Comparison of ENCODE assay signal across 8 cellular contexts in genomic region chr17:50139950-50140885, GRCh38. TPM values are rescaled to one million over a fixed set of nuclear protein-coding genes. Genes with fewer than 3 reads are reported as not detected.
DNase-seq lines count a peak whose midpoint lies in the region; ATAC-seq and TF ChIP-seq lines count a peak whose summit lies in the region.

No MANE protein-coding gene starts in this region.

- no peaks in the 10 kb centered on the region for H3K9me2 ChIP-seq in hepatocyte (replicated peaks; ENCODE audit: insufficient read depth)

- TF ChIP-seq CTCF in AG04449 (IDR thresholded peaks at IDR 0.05; ENCODE audit: insufficient read depth, low read length, missing control alignments) (peak; percentile 94), LNCaP clone FGC (IDR thresholded peaks at IDR 0.05; ENCODE audit: control insufficient read depth, extremely low read depth, insufficient read depth) (peak; percentile 87), ascending aorta (IDR thresholded peaks at IDR 0.05) (peak; percentile 92 to 95 (median 93)), hepatocyte (IDR thresholded peaks at IDR 0.05; ENCODE audit: poor library complexity) (peak; percentile 75), smooth muscle cell (IDR thresholded peaks at IDR 0.05; ENCODE audit: borderline replicate concordance, insufficient read depth, poor library complexity, severe bottlenecking) (peak; percentile 87)

- no peak overlapping the region for H3K9ac ChIP-seq in smooth muscle cell (ENCODE audit: low read depth)

- CTCF ChIA-PET in AG04449 (lab: Yijun Ruan, JAX): interaction anchor here (0.6 to 10.1 kb wide), 19 partner anchors 9 to 189 kb away, joined by 3 to 147 read pairs (median 9); partner anchors contain the start of genes PPP1R9B, SAMD14 and SGCA

- no peaks in the 10 kb centered on the region for H3F3A ChIP-seq in smooth muscle cell (ENCODE audit: low read depth)

- intact Hi-C loops in ascending aorta (cut with DNase I): loop anchor here (2.0 kb wide), 1 partner anchor 21 kb away; no protein-coding TSS in a partner anchor

- POLR2A ChIA-PET in AG04449 (lab: Yijun Ruan, JAX): no interaction called here

- H3K4me1 ChIP-seq in ascending aorta: peaks cover 0 to 5% of the 10 kb centered on the region in 2 donors
- H3K4me1 ChIP-seq in hepatocyte (ENCODE audit: insufficient read depth): no peaks in the 10 kb centered on the region
- no peaks in the 10 kb centered on the region for H3K4me1 ChIP-seq in smooth muscle cell (ENCODE audit: low read depth)

- ATAC-seq in GM18517 (IDR thresholded peaks at IDR 0.05; ENCODE audit: unreplicated experiment) (peak; percentile 54), HG02884 (IDR thresholded peaks at IDR 0.05; ENCODE audit: unreplicated experiment) (no peak)

- H3K27ac ChIP-seq in ascending aorta (peak overlapping the region; percentile 1 to 50), hepatocyte (no peak overlapping the region), smooth muscle cell (ENCODE audit: low read depth) (no peak overlapping the region)

- H3K4me3 ChIP-seq in AG04449 (ENCODE audit: low read depth, low read length): no peak overlapping the region
- H3K4me3 ChIP-seq in LNCaP clone FGC (ENCODE audit: low read depth, low read length): no peak overlapping the region
- no peak overlapping the region for H3K4me3 ChIP-seq in ascending aorta
- H3K4me3 ChIP-seq in hepatocyte: no peak overlapping the region
- H3K4me3 ChIP-seq in smooth muscle cell: no peak overlapping the region

- DNase-seq in AG04449 (ENCODE audit: low read depth, low spot score) (no peak), LNCaP clone FGC (ENCODE audit: low read depth) (no peak), T1000 (lab: John Stamatoyannopoulos, UW) (peak; percentile 68), ascending aorta (ENCODE audit: low spot score in 2 of 2) (peak in 1 of 2 donors; percentile 90), hepatocyte (ENCODE audit: low spot score) (peak; percentile 82), smooth muscle cell (lab: John Stamatoyannopoulos, UW; ENCODE audit: unreplicated experiment) (peak; percentile 35)

- H3K4me2 ChIP-seq in hepatocyte: no peak overlapping the region
- H3K4me2 ChIP-seq in smooth muscle cell: no peak overlapping the region

- H2AFZ ChIP-seq in hepatocyte (no peak overlapping the region), smooth muscle cell (ENCODE audit: low read depth) (no peak overlapping the region)

- H3K79me2 ChIP-seq in hepatocyte (no peaks in the 10 kb centered on the region), smooth muscle cell (ENCODE audit: low read depth) (peaks cover 16% of the 10 kb centered on the region)

- no peaks in the 10 kb centered on the region for H3K9me3 ChIP-seq in ascending aorta
- no peaks in the 10 kb centered on the region for H3K9me3 ChIP-seq in hepatocyte (ENCODE audit: low read depth)
- no peaks in the 10 kb centered on the region for H3K9me3 ChIP-seq in smooth muscle cell (replicated peaks; ENCODE audit: low read depth)

- H3K36me3 ChIP-seq in ascending aorta (peaks cover 95% of the 10 kb centered on the region in 2 donors), hepatocyte (replicated peaks; ENCODE audit: insufficient read depth, low read depth) (no peaks in the 10 kb centered on the region), smooth muscle cell (ENCODE audit: low read depth) (no peaks in the 10 kb centered on the region)

- H4K20me1 ChIP-seq in hepatocyte (ENCODE audit: insufficient read depth, poor library complexity, severe bottlenecking): peaks cover 4% of the 10 kb centered on the region
- H4K20me1 ChIP-seq in smooth muscle cell (ENCODE audit: low read depth): peaks cover 91% of the 10 kb centered on the region

- 54% methylated on average over 19 of the region's 19 CpGs for WGBS in hepatocyte (ENCODE audit: low lambda C conversion rate, missing lambda C conversion rate)
- WGBS in smooth muscle cell (ENCODE audit: low lambda C conversion rate): 44% methylated on average over 17 of the region's 19 CpGs

- H3K27me3 ChIP-seq in ascending aorta (no peaks in the 10 kb centered on the region), hepatocyte (no peaks in the 10 kb centered on the region), smooth muscle cell (ENCODE audit: low read depth) (no peaks in the 10 kb centered on the region)

RNA-seq across cellular contexts. Expression of gene SAMD14, which starts 10.3 kb away (rescaled TPM):
- 3.2 TPM for total RNA-seq in ascending aorta
- 2.4 and 3.1 TPM in 2 replicates for total RNA-seq in hepatocyte
- polyA plus RNA-seq in hepatocyte: 3.1 and 4.2 TPM in 2 replicates
- 6.3 and 39.1 TPM in 2 replicates for total RNA-seq in smooth muscle cell
- polyA plus RNA-seq in smooth muscle cell: 13.7 and 21.1 TPM in 2 replicates

RNA-seq across cellular contexts. Expression of gene PPP1R9B, which starts 10.3 kb away (rescaled TPM):
- total RNA-seq in ascending aorta (63.5 TPM), hepatocyte (22.5 and 26.2 TPM in 2 replicates), smooth muscle cell (20.8 and 21.8 TPM in 2 replicates)
- polyA plus RNA-seq in hepatocyte (5.1 and 6.7 TPM in 2 replicates), smooth muscle cell (6.7 and 10.2 TPM in 2 replicates)

RNA-seq across cellular contexts. Expression of gene SGCA, which starts 25.6 kb away (rescaled TPM):
- 78.5 TPM for total RNA-seq in ascending aorta
- 0.37 TPM in 1 of 2 replicates, not detected in the other for total RNA-seq in hepatocyte
- 0.83 and 2.2 TPM in 2 replicates for polyA plus RNA-seq in hepatocyte
- 0.99 TPM in 1 of 2 replicates, not detected in the other for total RNA-seq in smooth muscle cell
- 1.4 and 2.1 TPM in 2 replicates for polyA plus RNA-seq in smooth muscle cell

RNA-seq across cellular contexts. Expression of gene PDK2, which starts 45.1 kb away (rescaled TPM):
- total RNA-seq in ascending aorta (73.5 TPM), hepatocyte (35.5 and 42.7 TPM in 2 replicates), smooth muscle cell (21.7 and 28.2 TPM in 2 replicates)
- polyA plus RNA-seq in hepatocyte (55.8 and 56.9 TPM in 2 replicates), smooth muscle cell (34.3 and 36.5 TPM in 2 replicates)

Comparison
In these comparisons a context has a peak if more than half of its experiments do, and no peak if none do; other contexts are left out.
1. DNase-seq: peak in T1000 (single experiment), hepatocyte (single experiment) and smooth muscle cell (single experiment); none in AG04449 (single experiment) and LNCaP clone FGC (single experiment).
2. H3K27ac ChIP-seq: peak in ascending aorta (2 of 2); none in hepatocyte (single experiment) and smooth muscle cell (single experiment).
3. RNA of gene SGCA, which starts 25.6 kb away (total RNA-seq): 78.5 TPM in ascending aorta (single experiment); 0.37 TPM in hepatocyte and 0.99 TPM in smooth muscle cell; every median in the first group is over 10 times any median in the second.
4. Peak in every context shown above with its lines, with median percentiles within 50 percentile points of each other: CTCF ChIP-seq.